ENCODE assay signal across 8 cellular contexts in genomic region chr16:87461466-87461975, GRCh38. TPM values are rescaled to one million over a fixed set of nuclear protein-coding genes. Genes with fewer than 3 reads are reported as not detected.
A peak's percentile ranks its signal among the peaks of the same experiment; 100 is the strongest.
DNase-seq lines count a peak whose midpoint lies in the region; ATAC-seq and TF ChIP-seq lines count a peak whose summit lies in the region.

No MANE protein-coding gene starts in this region.

- CTCF ChIA-PET in IMR-90 (lab: Yijun Ruan, JAX): no interaction called here

- peaks cover 31 to 68% of the 10 kb centered on the region in 2 experiments for H3K79me1 ChIP-seq in IMR-90 (ENCODE audit: low read depth in 1 of 2, low read length in 2 of 2)

- H4K20me1 ChIP-seq in IMR-90 (ENCODE audit: insufficient read depth, low read length): peaks cover 43% of the 10 kb centered on the region

- no peak overlapping the region for H2BK120ac ChIP-seq in IMR-90 (ENCODE audit: low read depth, low read length)

- TF ChIP-seq RAD21 in IMR-90 (IDR thresholded peaks at IDR 0.05; ENCODE audit: low read length): no peak

- DNase-seq in GM10266 (ENCODE audit: extremely low spot score) (peak; percentile 68), IMR-90 (no peak), RPMI8226 (peak; percentile 80), epithelial cell of prostate (ENCODE audit: low read depth, low spot score) (peak; percentile 79), retina (no peak), putamen (ENCODE audit: low spot score) (no peak)

- no peak for TF ChIP-seq POLR2A in IMR-90 (IDR thresholded peaks at IDR 0.05; ENCODE audit: low read depth, low read length)

- H3K9me1 ChIP-seq in IMR-90 (ENCODE audit: insufficient read depth, low read length): peaks cover 30% of the 10 kb centered on the region

- peaks cover 33% of the 10 kb centered on the region for H3K4me1 ChIP-seq in IMR-90 (ENCODE audit: control insufficient read depth, insufficient read depth, low read length)
- peaks cover 30 to 40% of the 10 kb centered on the region in 2 donors for H3K4me1 ChIP-seq in mucosa of rectum (ENCODE audit: control insufficient read depth in 2 of 2, insufficient read depth in 2 of 2, low read length in 2 of 2)

- no peak for ATAC-seq in IMR-90 (ENCODE audit: low read depth)
- ATAC-seq in GM21381 (IDR thresholded peaks at IDR 0.05; ENCODE audit: unreplicated experiment): no peak

- H3K36me3 ChIP-seq in IMR-90 (ENCODE audit: control insufficient read depth, insufficient read depth, low read length) (peaks cover 14% of the 10 kb centered on the region; the same call in 1 of the 2 replicates), mucosa of rectum (ENCODE audit: control insufficient read depth in 2 of 2, insufficient read depth in 2 of 2, low read length in 2 of 2) (peaks cover 10 to 22% of the 10 kb centered on the region in 2 donors)

- no peak overlapping the region for H3K18ac ChIP-seq in IMR-90 (ENCODE audit: low read depth, low read length)

- H2BK5ac ChIP-seq in IMR-90 (ENCODE audit: low read depth, low read length, poor library complexity, severe bottlenecking): no peak overlapping the region

- H3K27ac ChIP-seq in IMR-90 (ENCODE audit: insufficient read depth, low read length) (no peak overlapping the region), epithelial cell of prostate (peak overlapping the region; percentile 31), mucosa of rectum (ENCODE audit: low read depth in 2 of 2, low read length in 2 of 2) (peak overlapping the region; percentile 68 to 83)

- no peak overlapping the region for H4K8ac ChIP-seq in IMR-90 (ENCODE audit: low read depth in 2 of 2, low read length in 2 of 2)

- peak overlapping the region; percentile 70; the same call in 1 of the 2 replicates for H2AK5ac ChIP-seq in IMR-90 (ENCODE audit: low read depth, low read length)

- no peak overlapping the region for H4K5ac ChIP-seq in IMR-90 (ENCODE audit: low read depth, low read length)

- H3K4me3 ChIP-seq in IMR-90 (ENCODE audit: insufficient read depth, low read depth, low read length) (no peak overlapping the region), mucosa of rectum (ENCODE audit: low read length in 2 of 2) (peak overlapping the region; percentile 9 to 24)

- H3K4me2 ChIP-seq in IMR-90 (ENCODE audit: low read depth, low read length): no peak overlapping the region

- POLR2A ChIA-PET in IMR-90 (lab: Charles Lee; ENCODE audit: unreplicated experiment): no interaction called here

- peak; percentile 59 for TF ChIP-seq CTCF in GM10266 (IDR thresholded peaks at IDR 0.05; ENCODE audit: control insufficient read depth, insufficient read depth, low read depth, missing control alignments)
- no peak for TF ChIP-seq CTCF in IMR-90 (conservative IDR thresholded peaks at IDR 0.05; ENCODE audit: low read depth, low read length)

- dilution Hi-C loops in IMR-90 (cut with HindIII; ENCODE audit: low sequenced_read_pairs, unreplicated experiment): no loop called here

- no peak overlapping the region for H3K14ac ChIP-seq in IMR-90 (replicated peaks; ENCODE audit: low read depth, low read length)

- H2AK9ac ChIP-seq in IMR-90 (replicated peaks; ENCODE audit: low read depth, low read length, poor library complexity): no peak overlapping the region

- no TSS peak for BruUV-seq in IMR-90 (replicated peaks; lab: Mats Ljungman, UMichigan)

- H3K9me3 ChIP-seq in IMR-90 (ENCODE audit: control insufficient read depth, insufficient read depth, low read length) (no peaks in the 10 kb centered on the region), mucosa of rectum (ENCODE audit: control insufficient read depth in 2 of 2, low read length in 2 of 2) (no peaks in the 10 kb centered on the region)

- in situ Hi-C loops in IMR-90 (cut with MboI; ENCODE audit: low sequenced_read_pairs): no loop called here

- no peaks in the 10 kb centered on the region for H3K27me3 ChIP-seq in IMR-90 (ENCODE audit: control insufficient read depth, insufficient read depth, low read length)
- H3K27me3 ChIP-seq in mucosa of rectum (ENCODE audit: control insufficient read depth in 2 of 2, insufficient read depth in 2 of 2, low read length in 2 of 2): no peaks in the 10 kb centered on the region

- H3K4ac ChIP-seq in IMR-90 (ENCODE audit: low read depth, low read length): peak overlapping the region; percentile 47; the same call in 1 of the 2 replicates

- intact Hi-C loops in IMR-90 (cut with micrococcal nuclease): no loop called here

- no peak overlapping the region for H4K91ac ChIP-seq in IMR-90 (ENCODE audit: insufficient read depth, low read depth, low read length)

- no CpG with 5 or more reads among the region's 9 CpGs for WGBS in IMR-90 (ENCODE audit: extremely low coverage in 2 of 2, insufficient read length in 1 of 2), 2 experiments

- H2BK15ac ChIP-seq in IMR-90 (ENCODE audit: low read depth, low read length): no peak overlapping the region

- no peak overlapping the region for H3K56ac ChIP-seq in IMR-90 (ENCODE audit: extremely low read depth, insufficient read depth, low read length)

- H3K23ac ChIP-seq in IMR-90 (ENCODE audit: low read depth, low read length): no peak overlapping the region

- H3K9ac ChIP-seq in IMR-90 (ENCODE audit: low read depth, low read length) (no peak overlapping the region), mucosa of rectum (ENCODE audit: low read depth in 1 of 2, low read length in 2 of 2) (peak overlapping the region in 1 of 2 donors; percentile 9)

- H2AFZ ChIP-seq in IMR-90 (replicated peaks; ENCODE audit: low read length, poor library complexity): peak overlapping the region; percentile 40

- no peak overlapping the region for H2BK20ac ChIP-seq in IMR-90 (ENCODE audit: low read depth, low read length)

TF ChIP-seq in IMR-90, 13 proteins besides CTCF, POLR2A, EP300 and RAD21:
- TF ChIP-seq NFE2L2 (IDR thresholded peaks at IDR 0.05; ENCODE audit: low read depth, low read length) (no peak), BHLHE40 (IDR thresholded peaks at IDR 0.05; ENCODE audit: low read depth, low read length) (no peak), RFX5 (IDR thresholded peaks at IDR 0.05; ENCODE audit: low read depth, low read length) (no peak), MXI1 (IDR thresholded peaks at IDR 0.05; ENCODE audit: borderline replicate concordance, low read depth, low read length) (no peak), MAZ (IDR thresholded peaks at IDR 0.05; ENCODE audit: borderline replicate concordance, low read depth, low read length) (no peak), USF2 (IDR thresholded peaks at IDR 0.05; ENCODE audit: low read depth, low read length) (no peak), RCOR1 (IDR thresholded peaks at IDR 0.05; ENCODE audit: insufficient replicate concordance, low read length) (no peak), CEBPB (IDR thresholded peaks at IDR 0.05; ENCODE audit: low read depth, low read length) (no peak), CHD1 (IDR thresholded peaks at IDR 0.05; ENCODE audit: low read depth, low read length) (no peak), ELK1 (IDR thresholded peaks at IDR 0.05; ENCODE audit: borderline replicate concordance, low read depth, low read length) (no peak), MAFK (IDR thresholded peaks at IDR 0.05; ENCODE audit: low read depth, low read length) (no peak), FOS (IDR thresholded peaks at IDR 0.05; ENCODE audit: low read depth, low read length) (no peak), SMC3 (IDR thresholded peaks at IDR 0.05; ENCODE audit: low read depth, low read length) (no peak)
TF ChIP-seq in IMR-90: peak in this region for 0.

RNA-seq across cellular contexts. Expression of gene ZCCHC14, which starts 31.3 kb away (rescaled TPM):
- total RNA-seq in IMR-90 (2012; rRNA removed): 2.5 and 2.8 TPM in 2 replicates
- 5.3 and 7.4 TPM in 2 replicates for polyA plus RNA-seq in IMR-90 (2012; rRNA removed)
- polyA plus RNA-seq in IMR-90 (2012; cell fraction: cytosol; rRNA removed): 3.1 and 5.0 TPM in 2 replicates
- 18.4 and 27.2 TPM in 2 replicates for polyA plus RNA-seq in IMR-90 (2012; cell fraction: nucleus; rRNA removed; ENCODE audit: low replicate concordance)

Comparison
In these comparisons a context has a peak if more than half of its experiments do, and no peak if none do; other contexts are left out.
1. DNase-seq: peak in GM10266 (single experiment), RPMI8226 (single experiment) and epithelial cell of prostate (single experiment); none in IMR-90 (single experiment), retina (single experiment) and putamen (single experiment).